In genomic region chr5:151234476-151235238, GRCh38 we compare ENCODE assay signal across 9 cellular contexts. TPM values are rescaled to one million over a fixed set of nuclear protein-coding genes. Genes with fewer than 3 reads are reported as not detected.
DNase-seq lines count a peak whose midpoint lies in the region; ATAC-seq and FAIRE-seq lines count a peak whose summit lies in the region.
"Had no signal": no experiment of that assay in that cellular context is flagged by ENCODE, and none has a peak within 500 bp of the region (broad histone marks: within the 10 kb centered on the region; RNA-seq: fewer than 3 reads in every experiment).

No MANE protein-coding gene starts in this region.

- H2BK15ac ChIP-seq in mesenchymal stem cell (ENCODE audit: low read depth, poor library complexity, severe bottlenecking), result no peak overlapping the region

- peak overlapping the region; percentile 70 for H3K9ac ChIP-seq in mesenchymal stem cell (ENCODE audit: low read length)
- H3K9ac ChIP-seq: KMS-11 had no signal

- no peak overlapping the region for H2AFZ ChIP-seq in mesenchymal stem cell (ENCODE audit: low read depth, low read length)

- peak; percentile 79 for ATAC-seq in GM19372 (IDR thresholded peaks at IDR 0.05; ENCODE audit: low read depth, unreplicated experiment)
- ATAC-seq in HG03432 (IDR thresholded peaks at IDR 0.05; ENCODE audit: unreplicated experiment), result peak; percentile 62
- ATAC-seq in activated naive CD8-positive, alpha-beta T cell treated with anti-CD3 and anti-CD28 coated beads, Interleukin-2, amount 10 ng/mL, durations not matched to agents 7 days and 5 days (ENCODE audit: low read depth), result peak; percentile 75

- H3K4me1 ChIP-seq in CD8-positive, alpha-beta memory T cell (ENCODE audit: insufficient read depth, low read length), result peaks cover 25% of the 10 kb centered on the region
- no peaks in the 10 kb centered on the region for H3K4me1 ChIP-seq in mesenchymal stem cell (ENCODE audit: control insufficient read depth, insufficient read depth, low read depth, low read length)

- H3K27ac Mint-ChIP-seq in CD8-positive, alpha-beta memory T cell, result peak overlapping the region in 6 of 8 donors; percentile 6 to 85 (median 74)
- peak overlapping the region; percentile 37 for H3K27ac Mint-ChIP-seq in activated naive CD8-positive, alpha-beta T cell treated with anti-CD3 and anti-CD28 coated beads, Interleukin-2, amount 10 ng/mL, durations not matched to agents 7 days and 5 days

- H3K27me3 ChIP-seq in CD8-positive, alpha-beta memory T cell (ENCODE audit: insufficient read depth, low read length, poor library complexity, severe bottlenecking), result no peaks in the 10 kb centered on the region
- H3K27me3 ChIP-seq in mesenchymal stem cell (ENCODE audit: control insufficient read depth in 1 of 2, insufficient read depth in 1 of 2, low read length in 2 of 2), result peaks cover 10 to 44% of the 10 kb centered on the region in 2 experiments

- no peak for FAIRE-seq in frontal cortex (lab: Jason Lieb, UNC)

- POLR2A ChIA-PET in CD8-positive, alpha-beta memory T cell (lab: Charles Lee), result interaction anchor here (0.5 to 2.0 kb wide), 4 partner anchors 11 to 44 kb away, joined by 6 to 14 read pairs (median 9); partner anchors contain the start of genes CCDC69 and GM2A
- POLR2A ChIA-PET in activated naive CD8-positive, alpha-beta T cell treated with anti-CD3 and anti-CD28 coated beads, Interleukin-2, amount 10 ng/mL, durations not matched to agents 7 days and 5 days (lab: Charles Lee), result interaction anchor here (0.6 to 5.9 kb wide), 5 partner anchors 10 to 451 kb away, joined by 3 to 46 read pairs (median 4); partner anchors contain the start of genes CCDC69 and GM2A

- no peaks in the 10 kb centered on the region for H3K79me1 ChIP-seq in mesenchymal stem cell (replicated peaks; ENCODE audit: low read length, poor library complexity, severe bottlenecking)

- no peaks in the 10 kb centered on the region for H3K36me3 Mint-ChIP-seq in CD8-positive, alpha-beta memory T cell
- peaks cover 2% of the 10 kb centered on the region for H3K36me3 Mint-ChIP-seq in activated naive CD8-positive, alpha-beta T cell treated with anti-CD3 and anti-CD28 coated beads, Interleukin-2, amount 10 ng/mL, durations not matched to agents 7 days and 5 days

- H2BK5ac ChIP-seq in mesenchymal stem cell (ENCODE audit: low read depth, low read length, poor library complexity, severe bottlenecking), result no peak overlapping the region

- H2BK12ac ChIP-seq in mesenchymal stem cell (ENCODE audit: low read length in 2 of 2), result no peak overlapping the region

- no peak overlapping the region for H3K27ac ChIP-seq in CD8-positive, alpha-beta memory T cell (ENCODE audit: low read depth, low read length)
- no peak overlapping the region for H3K27ac ChIP-seq in mesenchymal stem cell (ENCODE audit: low read length, poor library complexity, severe bottlenecking)
- H3K27ac ChIP-seq: KMS-11 had no signal

- H3K27me3 Mint-ChIP-seq in CD8-positive, alpha-beta memory T cell, result peaks cover 0 to 3% of the 10 kb centered on the region in 2 donors
- H3K27me3 Mint-ChIP-seq in activated naive CD8-positive, alpha-beta T cell treated with anti-CD3 and anti-CD28 coated beads, Interleukin-2, amount 10 ng/mL, durations not matched to agents 7 days and 5 days, result no peaks in the 10 kb centered on the region

- peak overlapping the region; percentile 28 for H4K8ac ChIP-seq in mesenchymal stem cell (ENCODE audit: low read length)

- no peaks in the 10 kb centered on the region for H3K9me3 ChIP-seq in CD8-positive, alpha-beta memory T cell (ENCODE audit: low read length)
- no peaks in the 10 kb centered on the region for H3K9me3 ChIP-seq in mesenchymal stem cell (ENCODE audit: control insufficient read depth, low read length)

- no peaks in the 10 kb centered on the region for H3K9me3 Mint-ChIP-seq in CD8-positive, alpha-beta memory T cell
- no peaks in the 10 kb centered on the region for H3K9me3 Mint-ChIP-seq in activated naive CD8-positive, alpha-beta T cell treated with anti-CD3 and anti-CD28 coated beads, Interleukin-2, amount 10 ng/mL, durations not matched to agents 7 days and 5 days

- peaks cover 17 to 50% (median 22%) of the 10 kb centered on the region in 3 donors for H3K4me1 Mint-ChIP-seq in CD8-positive, alpha-beta memory T cell
- peaks cover 35% of the 10 kb centered on the region for H3K4me1 Mint-ChIP-seq in activated naive CD8-positive, alpha-beta T cell treated with anti-CD3 and anti-CD28 coated beads, Interleukin-2, amount 10 ng/mL, durations not matched to agents 7 days and 5 days

- H3K4me3 ChIP-seq in CD8-positive, alpha-beta memory T cell (ENCODE audit: low read length), result peak overlapping the region; percentile 25
- H3K4me3 ChIP-seq in mesenchymal stem cell (ENCODE audit: insufficient read depth in 1 of 2, low read depth in 1 of 2, low read length in 2 of 2), result no peak overlapping the region

- peak in 2 of 5 donors; percentile 27 to 57 for DNase-seq in CD8-positive, alpha-beta memory T cell
- DNase-seq in activated naive CD8-positive, alpha-beta T cell treated with anti-CD3 and anti-CD28 coated beads, Interleukin-2, amount 10 ng/mL, durations not matched to agents 7 days and 5 days, result no peak
- peak; percentile 69 for DNase-seq in mesenchymal stem cell
- DNase-seq in frontal cortex (ENCODE audit: low spot score in 2 of 2), result no peak
- DNase-seq in nucleus accumbens (lab: John Stamatoyannopoulos, UW), result no peak
- DNase-seq in NCI-H2171 (lab: John Stamatoyannopoulos, UW), result no peak

- H2BK120ac ChIP-seq in mesenchymal stem cell (ENCODE audit: low read depth, low read length), result no peak overlapping the region

- H3K4ac ChIP-seq in mesenchymal stem cell (ENCODE audit: low read depth in 1 of 2, low read length in 2 of 2), result no peak overlapping the region

- H3K36me3 ChIP-seq in CD8-positive, alpha-beta memory T cell (ENCODE audit: insufficient read depth, low read length), result no peaks in the 10 kb centered on the region
- H3K36me3 ChIP-seq in mesenchymal stem cell (ENCODE audit: control insufficient read depth in 1 of 2, insufficient read depth in 2 of 2, low read depth in 1 of 2, low read length in 2 of 2), result no peaks in the 10 kb centered on the region

- H2AK5ac ChIP-seq in mesenchymal stem cell (ENCODE audit: low read length, severe bottlenecking), result no peak overlapping the region

- peak overlapping the region in 1 of 2 experiments; percentile 50 for H3K18ac ChIP-seq in mesenchymal stem cell (ENCODE audit: low read depth in 1 of 2, low read length in 2 of 2)

- H3K4me3 Mint-ChIP-seq in CD8-positive, alpha-beta memory T cell, result peak overlapping the region in 6 of 7 donors; percentile 5 to 72 (median 54)
- peak overlapping the region; percentile 46 for H3K4me3 Mint-ChIP-seq in activated naive CD8-positive, alpha-beta T cell treated with anti-CD3 and anti-CD28 coated beads, Interleukin-2, amount 10 ng/mL, durations not matched to agents 7 days and 5 days

- H3K4me2 ChIP-seq in mesenchymal stem cell (ENCODE audit: low read length, poor library complexity, severe bottlenecking), result no peak overlapping the region
- H3K4me2 ChIP-seq: KMS-11 had no signal

- H4K91ac ChIP-seq in mesenchymal stem cell (ENCODE audit: low read length), result no peak overlapping the region

- CTCF ChIA-PET in CD8-positive, alpha-beta memory T cell (lab: Charles Lee), result interaction anchor here (0.5 to 7.2 kb wide), 9 partner anchors 11 to 119 kb away, joined by 3 to 66 read pairs (median 5); partner anchors contain the start of genes CCDC69 and GM2A

- H3K14ac ChIP-seq in mesenchymal stem cell (ENCODE audit: low read length in 2 of 2), result no peak overlapping the region

- no peak overlapping the region for H3K23ac ChIP-seq in mesenchymal stem cell (ENCODE audit: low read length in 2 of 2)

- WGBS in mesenchymal stem cell, result 65% methylated on average over 16 of the region's 17 CpGs

RNA-seq across cellular contexts. Expression of gene CCDC69, which starts 10.8 kb away (rescaled TPM):
- total RNA-seq in CD8-positive, alpha-beta memory T cell, result 10 to 100 TPM; 47.9 to 50.5 TPM
- 134 TPM for polyA plus RNA-seq in CD8-positive, alpha-beta memory T cell
- total RNA-seq in activated naive CD8-positive, alpha-beta T cell treated with anti-CD3 and anti-CD28 coated beads, Interleukin-2, amount 10 ng/mL, durations not matched to agents 7 days and 5 days, result 100 to 1,000 TPM; 108 to 110 TPM
- polyA plus RNA-seq in mesenchymal stem cell (2013, experiment 1 of 2), result 11.2 TPM
- 10.8 TPM for polyA plus RNA-seq in mesenchymal stem cell (2013, experiment 2 of 2)
- total RNA-seq in frontal cortex, result 0.41 TPM

RNA-seq across cellular contexts. Expression of gene GM2A, which starts 18.3 kb away (rescaled TPM):
- total RNA-seq in CD8-positive, alpha-beta memory T cell, result 10 to 100 TPM; 12.7 to 14.9 TPM
- 4.7 TPM for polyA plus RNA-seq in CD8-positive, alpha-beta memory T cell
- total RNA-seq in activated naive CD8-positive, alpha-beta T cell treated with anti-CD3 and anti-CD28 coated beads, Interleukin-2, amount 10 ng/mL, durations not matched to agents 7 days and 5 days, result 10 to 100 TPM; 19.3 to 20.6 TPM
- polyA plus RNA-seq in mesenchymal stem cell (2013, experiment 1 of 2), result 38.8 TPM
- 39.5 TPM for polyA plus RNA-seq in mesenchymal stem cell (2013, experiment 2 of 2)
- total RNA-seq in frontal cortex, result 7.3 TPM

Comparison
In these comparisons a context has a peak if more than half of its experiments do, and no peak if none do; other contexts are left out.
1. RNA of gene CCDC69, which starts 10.8 kb away (total RNA-seq): 108 to 110 TPM in activated naive CD8-positive, alpha-beta T cell treated with anti-CD3 and anti-CD28 coated beads, Interleukin-2, amount 10 ng/mL, durations not matched to agents 7 days and 5 days and 47.9 to 50.5 TPM in CD8-positive, alpha-beta memory T cell; 0.41 TPM in frontal cortex (single experiment); every median in the first group is over 10 times any median in the second.
2. Peak in every context shown above with its lines, with median percentiles within 50 percentile points of each other: ATAC-seq.